11 cellular contexts compared by ENCODE assay signal in the genomic region with DNA sequence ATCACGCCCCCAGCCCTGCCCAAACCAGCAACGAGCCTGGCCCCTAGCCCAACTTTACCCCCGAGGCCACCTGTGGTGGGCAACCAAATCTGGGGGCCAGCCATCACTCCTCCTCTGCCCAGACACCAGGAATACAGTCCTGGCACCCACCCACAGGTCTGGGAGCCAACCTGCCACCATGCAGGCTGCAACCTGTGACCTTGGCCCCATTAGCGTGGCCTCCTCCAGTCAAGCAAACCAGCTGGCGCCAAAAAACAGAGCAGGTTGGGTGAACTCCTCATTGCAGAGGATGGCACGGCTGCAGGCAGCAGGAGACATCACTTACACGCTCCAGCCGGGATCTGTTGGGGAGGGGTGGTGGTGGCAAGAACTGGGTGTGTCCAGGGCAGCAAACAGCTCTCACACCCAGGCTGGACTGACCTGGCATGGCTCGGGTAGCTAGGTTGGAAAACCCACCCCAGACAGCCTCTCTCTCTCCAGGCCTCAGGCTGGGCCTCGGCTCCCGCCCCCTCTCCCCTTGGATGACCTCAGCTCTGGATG.
"Had no signal": no experiment of that assay in that cellular context is flagged by ENCODE, and none has a peak within 500 bp of the region (broad histone marks: within the 10 kb centered on the region; RNA-seq: fewer than 3 reads in every experiment).

No MANE protein-coding gene starts in this region.

- H3K27ac ChIP-seq: ascending aorta, esophagus squamous epithelium had no signal

- H3K4me1 ChIP-seq: ascending aorta had no signal

- ATAC-seq: left cardiac atrium; naive thymus-derived CD8-positive, alpha-beta T cell; right cardiac atrium; stimulated activated effector memory CD8-positive, alpha-beta T cell treated with anti-CD3 and anti-CD28 coated beads, Interleukin-12 subunit alpha, Interleukin-12 subunit beta, amount 100 ng/mL, for 72 hours; WTC11 had no signal

- DNase-seq: activated CD4-positive, alpha-beta T cell treated with anti-CD3 and anti-CD28 coated beads, Interleukin-2, amount 10 ng/mL, durations not matched to agents 24 days and 14 days; activated naive CD4-positive, alpha-beta T cell; esophagus squamous epithelium; foreskin fibroblast; left cardiac atrium; naive thymus-derived CD8-positive, alpha-beta T cell; right cardiac atrium; trophoblast cell had no signal

- H3K36me3 ChIP-seq: ascending aorta, esophagus squamous epithelium had no signal

- H3K9me3 ChIP-seq: ascending aorta, esophagus squamous epithelium had no signal

- H3K4me3 ChIP-seq: ascending aorta, esophagus squamous epithelium had no signal

- H3K27me3 ChIP-seq: ascending aorta had no signal
